ENCODE assay signal across 8 cellular contexts in the genomic region with DNA sequence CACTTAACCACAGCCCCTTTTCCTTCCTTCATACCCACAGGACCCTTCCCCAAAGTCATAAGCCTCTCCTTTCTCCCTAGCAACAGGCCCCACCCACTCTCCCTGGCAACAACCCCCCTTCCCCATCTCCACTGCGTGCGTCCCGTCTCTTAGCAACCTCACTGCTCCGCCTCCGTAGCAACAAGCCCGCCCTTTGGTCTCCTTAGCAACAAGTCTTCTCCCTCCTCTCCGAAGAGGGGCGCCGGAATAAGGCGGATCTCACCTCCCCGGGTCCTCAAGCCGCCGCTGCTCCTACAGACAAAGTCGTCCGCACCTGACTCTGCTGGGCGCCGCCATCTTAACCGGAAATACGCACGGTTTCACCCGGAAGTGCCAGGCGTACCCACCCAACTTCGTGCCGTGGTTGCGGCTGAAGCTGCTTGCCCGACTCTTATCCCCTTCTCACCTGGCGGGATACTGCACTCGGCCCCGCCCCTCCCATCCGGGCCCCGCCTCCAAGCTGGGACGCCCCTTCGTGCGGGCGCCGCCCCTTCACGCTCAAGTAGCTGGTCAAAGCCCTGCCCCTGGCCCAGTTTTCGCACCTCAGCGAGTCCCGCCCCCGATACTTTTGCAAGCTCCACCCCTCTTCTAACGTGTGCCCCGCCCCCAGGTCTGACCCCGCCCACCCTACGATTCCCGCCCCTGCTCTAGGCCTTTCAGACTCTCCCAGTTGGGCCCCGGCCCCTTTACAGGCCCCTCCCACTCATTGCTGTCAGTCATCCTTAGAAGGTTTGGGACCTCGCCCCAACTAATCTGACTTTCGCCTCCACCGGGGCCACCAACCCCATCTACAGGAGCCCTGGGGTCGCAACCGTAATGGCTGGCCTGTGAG. TPM values are rescaled to one million over a fixed set of nuclear protein-coding genes. Genes with fewer than 3 reads are reported as not detected.
DNase-seq lines count a peak whose midpoint lies in the region; ATAC-seq, FAIRE-seq and TF ChIP-seq lines count a peak whose summit lies in the region.

A gene with protein sequence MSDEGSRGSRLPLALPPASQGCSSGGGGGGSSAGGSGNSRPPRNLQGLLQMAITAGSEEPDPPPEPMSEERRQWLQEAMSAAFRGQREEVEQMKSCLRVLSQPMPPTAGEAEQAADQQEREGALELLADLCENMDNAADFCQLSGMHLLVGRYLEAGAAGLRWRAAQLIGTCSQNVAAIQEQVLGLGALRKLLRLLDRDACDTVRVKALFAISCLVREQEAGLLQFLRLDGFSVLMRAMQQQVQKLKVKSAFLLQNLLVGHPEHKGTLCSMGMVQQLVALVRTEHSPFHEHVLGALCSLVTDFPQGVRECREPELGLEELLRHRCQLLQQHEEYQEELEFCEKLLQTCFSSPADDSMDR (minus strand): TSS at position 338 of the 871 bp plus-strand sequence. CDS start 502 bp downstream, outside the sequence.

- CTCF ChIA-PET in A673 (lab: Charles Lee), result interaction anchor here (0.5 to 0.9 kb wide), 2 partner anchors 21 to 80 kb away, joined by 4 to 12 read pairs; no protein-coding TSS in a partner anchor

- BruUV-seq in A673 (replicated peaks; lab: Mats Ljungman, UMichigan), result no TSS peak

- peak within 1 kb of the TSS; percentile 75 for H3K9ac ChIP-seq in smooth muscle cell (ENCODE audit: low read depth)

- peaks cover 12% of the 10 kb centered on the region for H3K4me1 ChIP-seq in A673 (ENCODE audit: insufficient read depth, low read length, poor library complexity, severe bottlenecking)
- peaks cover 14% of the 10 kb centered on the region for H3K4me1 ChIP-seq in smooth muscle cell (ENCODE audit: low read depth)

- TF ChIP-seq CTCF in A673 (conservative IDR thresholded peaks at IDR 0.05; ENCODE audit: low read depth, low read length) (no peak), WI38 (IDR thresholded peaks at IDR 0.05; ENCODE audit: low read depth, low read length) (no peak), bronchial epithelial cell (IDR thresholded peaks at IDR 0.05; ENCODE audit: insufficient read depth, low read length, severe bottlenecking) (no peak), smooth muscle cell (IDR thresholded peaks at IDR 0.05; ENCODE audit: borderline replicate concordance, insufficient read depth, poor library complexity, severe bottlenecking) (no peak)

- H3K36me3 ChIP-seq in A673 (ENCODE audit: insufficient read depth, low read length, poor library complexity, severe bottlenecking) (peaks cover 4% of the 10 kb centered on the region), bronchial epithelial cell (ENCODE audit: control insufficient read depth, insufficient read depth, low read length) (peaks cover 9% of the 10 kb centered on the region), smooth muscle cell (ENCODE audit: low read depth) (no peaks in the 10 kb centered on the region)

- H3K4me2 ChIP-seq in smooth muscle cell, result peak within 1 kb of the TSS; percentile 91

- ATAC-seq in GM18870 (IDR thresholded peaks at IDR 0.05; ENCODE audit: unreplicated experiment) (peak; percentile 71), HG03139 (IDR thresholded peaks at IDR 0.05; ENCODE audit: unreplicated experiment) (peak; percentile 69)

- POLR2A ChIA-PET in A673 (lab: Charles Lee; ENCODE audit: low non-redundant PET), result interaction anchor here (0.5 to 0.6 kb wide), 2 partner anchors 21 to 108 kb away, joined by 3 to 11 read pairs; no protein-coding TSS in a partner anchor

- H3K79me2 ChIP-seq in smooth muscle cell (ENCODE audit: low read depth), result peaks cover 7% of the 10 kb centered on the region

- no peaks in the 10 kb centered on the region for H3K9me3 ChIP-seq in A673 (ENCODE audit: low read depth, low read length, poor library complexity, severe bottlenecking)
- no peaks in the 10 kb centered on the region for H3K9me3 ChIP-seq in smooth muscle cell (replicated peaks; ENCODE audit: low read depth)

- H3K27me3 ChIP-seq in A673 (replicated peaks; ENCODE audit: insufficient read depth, low read depth, low read length, poor library complexity) (no peaks in the 10 kb centered on the region), bronchial epithelial cell (ENCODE audit: control insufficient read depth, insufficient read depth, low read length) (peaks cover 4% of the 10 kb centered on the region), smooth muscle cell (ENCODE audit: low read depth) (no peaks in the 10 kb centered on the region)

- FAIRE-seq in bronchial epithelial cell (lab: Jason Lieb, UNC), result no peak

- H3K27ac ChIP-seq in A673 (ENCODE audit: low read depth, low read length, poor library complexity, severe bottlenecking) (peak within 1 kb of the TSS; percentile 84), smooth muscle cell (ENCODE audit: low read depth) (peak within 1 kb of the TSS; percentile 76)

- peak within 1 kb of the TSS; percentile 50 for H2AFZ ChIP-seq in smooth muscle cell (ENCODE audit: low read depth)

- H4K20me1 ChIP-seq in smooth muscle cell (ENCODE audit: low read depth), result no peaks in the 10 kb centered on the region

- peaks cover 4% of the 10 kb centered on the region for H3F3A ChIP-seq in smooth muscle cell (ENCODE audit: low read depth)

- WGBS in smooth muscle cell (ENCODE audit: low lambda C conversion rate), result 6% methylated on average over 37 of the region's 52 CpGs

- intact Hi-C loops in A673 (cut with micrococcal nuclease; ENCODE audit: unreplicated experiment), result no loop called here

- DNase-seq in A673 (ENCODE audit: low spot score), result peak; percentile 98
- DNase-seq in NCI-H2227 treated with DMSO at 0.1 percent for 48 hours (lab: John Stamatoyannopoulos, UW), result peak; percentile 99
- DNase-seq in bronchial epithelial cell (ENCODE audit: low read depth), result peak; percentile 91
- DNase-seq in iPS-NIHi7 (ENCODE audit: extremely low spot score), result peak; percentile 94
- DNase-seq in smooth muscle cell (lab: John Stamatoyannopoulos, UW; ENCODE audit: unreplicated experiment), result peak; percentile 83

- H3K4me3 ChIP-seq in A673 (ENCODE audit: low read depth, low read length, poor library complexity, severe bottlenecking) (peak within 1 kb of the TSS; percentile 74), WI38 (ENCODE audit: low read depth, low read length) (peak within 1 kb of the TSS; percentile 88), bronchial epithelial cell (ENCODE audit: low read depth, low read length) (peak within 1 kb of the TSS; percentile 90), smooth muscle cell (peak within 1 kb of the TSS; percentile 69)

RNA-seq across cellular contexts. Expression of the gene that starts here (rescaled TPM):
- total RNA-seq in A673 (2021) (80.3 and 83.4 TPM in 2 replicates), bronchial epithelial cell (37.1 and 41.6 TPM in 2 replicates), smooth muscle cell (21.5 and 22.1 TPM in 2 replicates)
- 66.5 and 80.0 TPM in 2 replicates for polyA plus RNA-seq in smooth muscle cell

Comparison
In these comparisons a context has a peak if more than half of its experiments do, and no peak if none do; other contexts are left out.
1. Peak in every context shown above with its lines: DNase-seq, ATAC-seq, H3K4me3 ChIP-seq and H3K27ac ChIP-seq.